13 cellular contexts compared by ENCODE assay signal in the genomic region with DNA sequence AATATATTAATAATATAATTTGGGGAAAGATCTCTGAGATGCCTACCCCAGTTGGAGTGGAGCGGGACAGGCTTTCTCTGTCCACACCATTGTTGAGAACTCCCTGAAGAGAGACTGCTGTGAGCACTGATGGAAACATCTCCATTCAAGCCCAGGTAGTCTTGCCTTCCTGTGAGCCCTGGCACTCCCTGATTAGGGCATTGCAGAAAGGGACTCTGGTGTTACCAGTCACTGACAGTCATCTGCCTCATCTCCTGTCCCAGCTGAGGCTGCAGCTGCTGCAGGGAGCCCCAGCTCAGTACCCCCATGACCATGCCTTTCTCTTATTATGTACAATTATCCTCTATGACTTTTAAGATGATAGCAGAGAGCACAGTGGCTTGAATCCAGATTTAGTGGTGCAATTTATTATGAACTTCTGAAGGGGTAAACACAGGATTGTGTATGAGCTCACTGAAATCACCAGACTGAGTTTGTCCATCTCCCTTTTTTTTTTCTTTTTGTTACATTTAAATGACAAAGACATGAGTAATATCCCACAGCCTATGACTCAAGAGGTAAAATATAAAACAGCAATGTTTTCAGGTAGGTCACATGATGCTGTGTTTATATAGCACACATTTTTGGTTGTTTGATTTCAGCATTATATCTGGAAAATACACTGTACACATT.
DNase-seq lines count a peak whose midpoint lies in the region; ATAC-seq, FAIRE-seq and TF ChIP-seq lines count a peak whose summit lies in the region.
"Had no signal": no experiment of that assay in that cellular context is flagged by ENCODE, and none has a peak within 500 bp of the region (broad histone marks: within the 10 kb centered on the region; RNA-seq: fewer than 3 reads in every experiment).

No MANE protein-coding gene starts in this region.

- no peaks in the 10 kb centered on the region for H3K36me3 ChIP-seq in ascending aorta
- H3K36me3 ChIP-seq: MG63, stomach had no signal

- peak in 1 of 2 experiments; percentile 14 for DNase-seq in A549 (ENCODE audit: low read depth in 1 of 2, low spot score in 1 of 2)
- DNase-seq in HFF-Myc (ENCODE audit: extremely low read depth, low read depth): peak; percentile 3
- DNase-seq in NOMO-1 treated with DMSO at 0.1 percent for 48 hours (lab: John Stamatoyannopoulos, UW; ENCODE audit: unreplicated experiment): peak; percentile 76
- peak; percentile 47 for DNase-seq in fibroblast of gingiva (ENCODE audit: low read depth)
- no peak for DNase-seq in stimulated activated CD4-positive, alpha-beta T cell treated with anti-CD3 and anti-CD28 coated beads, Interleukin-4, amount 100 ng/mL, for 1 hour
- no peak for DNase-seq in ascending aorta (ENCODE audit: low spot score in 2 of 2)
- DNase-seq in ecto neural progenitor cell (ENCODE audit: low spot score): no peak
- DNase-seq: cerebellar nuclear complex, MG63, naive B cell, stomach had no signal

- H3K27ac ChIP-seq in A549 (no peak overlapping the region), ascending aorta (no peak overlapping the region)
- H3K27ac ChIP-seq: stomach had no signal

- FAIRE-seq in A549 (lab: Jason Lieb, UNC): peak; percentile 70
- FAIRE-seq: GM12878 had no signal

- H3K27me3 ChIP-seq in ascending aorta: no peaks in the 10 kb centered on the region
- H3K27me3 ChIP-seq: MG63, stomach had no signal

- no peak for TF ChIP-seq CTCF in A549 (IDR thresholded peaks at IDR 0.05)
- no peak for TF ChIP-seq CTCF in HFF-Myc (IDR thresholded peaks at IDR 0.05; ENCODE audit: low read depth, low read length, missing control alignments)
- TF ChIP-seq CTCF in ascending aorta (IDR thresholded peaks at IDR 0.05): no peak

- 88% methylated on average over 1 of the region's 1 CpG for WGBS in A549 (ENCODE audit: missing lambda C conversion rate)

- TF ChIP-seq EP300 in A549 (IDR thresholded peaks at IDR 0.05): no peak

- CTCF ChIA-PET in A549 (lab: Yijun Ruan, JAX): interaction anchor here (1.0 to 1.2 kb wide), 2 partner anchors 942 to 943 kb away, joined by 3 to 4 read pairs; no protein-coding TSS in a partner anchor

- H3K4me1 ChIP-seq in A549 (peaks cover 26% of the 10 kb centered on the region; the same call in 2 of the 3 replicates), ascending aorta (peaks cover 0 to 2% of the 10 kb centered on the region in 2 donors)

- H3K4me3 ChIP-seq in A549 (no peak overlapping the region), HFF-Myc (replicated peaks; ENCODE audit: low read depth, low read length) (no peak overlapping the region), ascending aorta (no peak overlapping the region)
- H3K4me3 ChIP-seq: GM12878, MG63, stomach had no signal

- TF ChIP-seq RAD21 in A549 (conservative IDR thresholded peaks at IDR 0.05 in 1 of 2, IDR thresholded peaks at IDR 0.05 in 1 of 2): no peak

- peak overlapping the region; percentile 48 for H3K4me2 ChIP-seq in A549

- POLR2A ChIA-PET in A549 (lab: Yijun Ruan, JAX): no interaction called here

- no peak for TF ChIP-seq POLR2A in A549 (IDR thresholded peaks at IDR 0.05; ENCODE audit: low read length)

- intact Hi-C loops in ascending aorta (cut with DNase I): no loop called here

- H3K9me3 ChIP-seq in A549: no peaks in the 10 kb centered on the region
- H3K9me3 ChIP-seq in ascending aorta: no peaks in the 10 kb centered on the region
- H3K9me3 ChIP-seq: MG63, stomach had no signal

- ATAC-seq in A549: peak; percentile 27 to 87
- no peak for ATAC-seq in HG03025 (IDR thresholded peaks at IDR 0.05; ENCODE audit: low FRiP score, unreplicated experiment)
- ATAC-seq: GM12878 had no signal

TF ChIP-seq in A549, 52 proteins besides CTCF, POLR2A, EP300 and RAD21:
- TF ChIP-seq JUNB (IDR thresholded peaks at IDR 0.05) (peak; percentile 83), ZC3H11A (IDR thresholded peaks at IDR 0.05) (no peak), HOXB13 (CRISPR knock-in tag; IDR thresholded peaks at IDR 0.05; ENCODE audit: low read depth) (no peak), BCL3 (IDR thresholded peaks at IDR 0.05) (no peak), GATA3 (IDR thresholded peaks at IDR 0.05; ENCODE audit: borderline replicate concordance) (no peak), TP53 (CRISPR knock-in tag; IDR thresholded peaks at IDR 0.05) (no peak), PHF8 (IDR thresholded peaks at IDR 0.05; ENCODE audit: borderline replicate concordance, low read depth) (no peak), NR3C1 (IDR thresholded peaks at IDR 0.05) (no peak), CEBPB (IDR thresholded peaks at IDR 0.05) (peak in 1 of 2 experiments; percentile 31; a peak in 1 of 4 replicates), USF2 (IDR thresholded peaks at IDR 0.05) (peak; percentile 49), HMGXB4 (CRISPR knock-in tag; IDR thresholded peaks at IDR 0.05; ENCODE audit: borderline replicate concordance) (no peak), FOSL2 (IDR thresholded peaks at IDR 0.05) (peak; percentile 63; the same call in 1 of the 2 replicates), FOSL2 (CRISPR knock-in tag; IDR thresholded peaks at IDR 0.05) (peak; percentile 36), ZFP36 (IDR thresholded peaks at IDR 0.05; ENCODE audit: borderline replicate concordance, partially characterized antibody) (no peak), JUN (IDR thresholded peaks at IDR 0.05) (no peak)

Comparison
In these comparisons a context has a peak if more than half of its experiments do, and no peak if none do; other contexts are left out.
1. DNase-seq: peak in HFF-Myc (single experiment), NOMO-1 treated with DMSO at 0.1 percent for 48 hours (single experiment) and fibroblast of gingiva (single experiment); none in stimulated activated CD4-positive, alpha-beta T cell treated with anti-CD3 and anti-CD28 coated beads, Interleukin-4, amount 100 ng/mL, for 1 hour (single experiment), ascending aorta (0 of 2) and ecto neural progenitor cell (single experiment).